In genomic region chr16:85084841-85085535, GRCh38 we compare ENCODE assay signal across 22 cellular contexts. TPM values are rescaled to one million over a fixed set of nuclear protein-coding genes. Genes with fewer than 3 reads are reported as not detected.
DNase-seq lines count a peak whose midpoint lies in the region; ATAC-seq, FAIRE-seq and TF ChIP-seq lines count a peak whose summit lies in the region.
"Had no signal": no experiment of that assay in that cellular context is flagged by ENCODE, and none has a peak within 500 bp of the region (broad histone marks: within the 10 kb centered on the region; RNA-seq: fewer than 3 reads in every experiment).

No MANE protein-coding gene starts in this region.

- DNase-seq in GM12891 (ENCODE audit: insufficient read length, low spot score) (no peak), NAMALWA (ENCODE audit: low spot score) (peak; percentile 40), choroid plexus epithelial cell (ENCODE audit: low read depth) (peak; percentile 57), neuronal stem cell (ENCODE audit: low spot score) (no peak), neural progenitor cell (ENCODE audit: low spot score) (no peak), HK-2 (ENCODE audit: unreplicated experiment) (no peak), Right ventricle myocardium inferior (ENCODE audit: missing footprints) (no peak)
- DNase-seq: CD8-positive, alpha-beta memory T cell; DMS53; Karpas-422; NCI-H1048; NCI-H1436; NCI-H187 treated with DMSO at 0.1 percent for 48 hours; NCI-H510A; NCI-H748 treated with DMSO at 0.1 percent for 48 hours had no signal

- H3K79me1 ChIP-seq in neuronal stem cell (ENCODE audit: low read depth, low read length), result peaks cover 2% of the 10 kb centered on the region

- peaks cover 2% of the 10 kb centered on the region for H3K36me3 Mint-ChIP-seq in neural progenitor cell

- TF ChIP-seq CTCF in choroid plexus epithelial cell (conservative IDR thresholded peaks at IDR 0.05; ENCODE audit: low read depth, low read length), result no peak
- TF ChIP-seq CTCF in neural progenitor cell (IDR thresholded peaks at IDR 0.05), result no peak

- H3K27ac Mint-ChIP-seq in neural progenitor cell, result no peak overlapping the region
- H3K27ac Mint-ChIP-seq: GM23338 had no signal

- no peaks in the 10 kb centered on the region for H3K79me2 ChIP-seq in neural progenitor cell (ENCODE audit: low read depth)

- peak overlapping the region; percentile 58 for H3K23ac ChIP-seq in neuronal stem cell (ENCODE audit: low read depth, low read length, poor library complexity)

- peak overlapping the region; percentile 81 for H3K18ac ChIP-seq in neuronal stem cell (ENCODE audit: low read length)

- H3K27me3 ChIP-seq in neuronal stem cell (ENCODE audit: control insufficient read depth in 3 of 3, insufficient read depth in 3 of 3, low read depth in 1 of 3, low read length in 3 of 3) (peaks cover 0 to 4% (median 0%) of the 10 kb centered on the region in 3 experiments), neural progenitor cell (peaks cover 29% of the 10 kb centered on the region)

- H3K4me1 ChIP-seq in neuronal stem cell (ENCODE audit: control insufficient read depth in 2 of 2, insufficient read depth in 1 of 2, low read depth in 1 of 2, low read length in 2 of 2) (peaks cover 35 to 48% of the 10 kb centered on the region in 2 donors), neural progenitor cell (peaks cover 43% of the 10 kb centered on the region)

- H3K9me3 ChIP-seq in neuronal stem cell (replicated peaks in 1 of 2; ENCODE audit: control insufficient read depth in 2 of 2, insufficient read depth in 1 of 2, low read depth in 1 of 2, low read length in 2 of 2) (no peaks in the 10 kb centered on the region), neural progenitor cell (ENCODE audit: low read depth) (no peaks in the 10 kb centered on the region)

- peak overlapping the region; percentile 92 for H3K14ac ChIP-seq in neuronal stem cell (ENCODE audit: low read length)

- no peak overlapping the region for H2BK12ac ChIP-seq in neuronal stem cell (ENCODE audit: low read length)

- H3K4me1 Mint-ChIP-seq in neural progenitor cell, result peaks cover 49% of the 10 kb centered on the region

- H2BK5ac ChIP-seq in neuronal stem cell (ENCODE audit: low read length), result no peak overlapping the region

- H4K8ac ChIP-seq in neuronal stem cell (ENCODE audit: low read depth, low read length), result no peak overlapping the region

- H2BK120ac ChIP-seq in neuronal stem cell (ENCODE audit: low read depth, low read length), result no peak overlapping the region

- H3K27ac ChIP-seq in neuronal stem cell (replicated peaks; ENCODE audit: low read length) (no peak overlapping the region), neural progenitor cell (no peak overlapping the region)

- peak; percentile 66 for FAIRE-seq in GM12891 (lab: Jason Lieb, UNC)
- FAIRE-seq: D721Med had no signal

- WGBS in neuronal stem cell (ENCODE audit: extremely low coverage in 2 of 2, insufficient read length in 2 of 2, insufficient replicate concordance in 1 of 2), 2 donors, result no CpG with 5 or more reads among the region's 16 CpGs

- peaks cover 42% of the 10 kb centered on the region for H3F3A ChIP-seq in neural progenitor cell (ENCODE audit: low read depth)

- no peak overlapping the region for H3K4me2 ChIP-seq in neuronal stem cell (ENCODE audit: insufficient read depth, low read length, poor library complexity, severe bottlenecking)
- H3K4me2 ChIP-seq in neural progenitor cell, result no peak overlapping the region
- H3K4me2 ChIP-seq: GM23338 had no signal

- TF ChIP-seq POLR2A in GM12891 (IDR thresholded peaks at IDR 0.05; ENCODE audit: low read depth, low read length), result no peak

- H3K36me3 ChIP-seq in neuronal stem cell (replicated peaks in 1 of 2; ENCODE audit: control insufficient read depth in 2 of 2, insufficient read depth in 2 of 2, low read length in 2 of 2), result no peaks in the 10 kb centered on the region
- H3K36me3 ChIP-seq in neural progenitor cell, result no peaks in the 10 kb centered on the region

- H3K4ac ChIP-seq in neuronal stem cell (ENCODE audit: low read length), result peak overlapping the region; percentile 68

- H3K4me3 ChIP-seq in choroid plexus epithelial cell (ENCODE audit: low read depth, low read length), result no peak overlapping the region
- no peak overlapping the region for H3K4me3 ChIP-seq in neuronal stem cell (ENCODE audit: low read length in 2 of 2)
- H3K4me3 ChIP-seq in neural progenitor cell, result no peak overlapping the region
- H3K4me3 ChIP-seq: GM23338 had no signal

- H3K9me3 Mint-ChIP-seq in neural progenitor cell, result no peaks in the 10 kb centered on the region
- H3K9me3 Mint-ChIP-seq: CD8-positive, alpha-beta memory T cell; GM23338 had no signal

- H3K4me3 Mint-ChIP-seq in neural progenitor cell, result no peak overlapping the region
- H3K4me3 Mint-ChIP-seq: CD8-positive, alpha-beta memory T cell; GM23338 had no signal

- H2AK5ac ChIP-seq in neuronal stem cell (ENCODE audit: low read depth, low read length), result peak overlapping the region; percentile 85

- ATAC-seq in GM19397 (IDR thresholded peaks at IDR 0.05; ENCODE audit: unreplicated experiment), result no peak
- no peak for ATAC-seq in Right ventricle myocardium inferior
- ATAC-seq: GM23338, HCT116, Panc1, SK-N-SH treated with all-trans-retinoic acid at 6 μM for 48 hours had no signal

- peak overlapping the region; percentile 13 for H3K9ac ChIP-seq in neuronal stem cell (ENCODE audit: low read depth, low read length, poor library complexity)
- H3K9ac ChIP-seq in neural progenitor cell, result no peak overlapping the region

- H3K27me3 Mint-ChIP-seq in neural progenitor cell (ENCODE audit: insufficient read depth, low read depth), result peaks cover 12% of the 10 kb centered on the region

- H2AFZ ChIP-seq in neuronal stem cell (ENCODE audit: low read length) (no peak overlapping the region), neural progenitor cell (replicated peaks) (no peak overlapping the region)
- H2AFZ ChIP-seq: GM23338 had no signal

- no peak overlapping the region for H4K91ac ChIP-seq in neuronal stem cell (ENCODE audit: low read depth, low read length, poor library complexity)

- H2BK15ac ChIP-seq in neuronal stem cell (ENCODE audit: low read length), result peak overlapping the region; percentile 39

- H4K20me1 ChIP-seq in neural progenitor cell (ENCODE audit: low read depth), result peaks cover 5% of the 10 kb centered on the region

- intact Hi-C loops in Right ventricle myocardium inferior (cut with DNase I), result loop anchor here (5.0 to 10.0 kb wide), 3 partner anchors 73 to 333 kb away; partner anchors contain the start of gene ZDHHC7

TF ChIP-seq in GM12891, 5 proteins besides CTCF, POLR2A, EP300 and RAD21:
- TF ChIP-seq SPI1 (IDR thresholded peaks at IDR 0.05; ENCODE audit: low read depth, low read length), result no peak
- no peak for TF ChIP-seq PAX5 (IDR thresholded peaks at IDR 0.05; ENCODE audit: insufficient read depth, low read length, severe bottlenecking)

RNA-seq across cellular contexts. Expression of gene CIBAR2, which starts 27.3 kb away (rescaled TPM):
- polyA plus RNA-seq in GM12891 (2012; ENCODE audit: low read depth, missing spikeins), result 0.21 TPM
- polyA plus RNA-seq in neuronal stem cell (2013, experiment 1 of 2), result 0.45 TPM
- polyA plus RNA-seq in neuronal stem cell (2013, experiment 2 of 2), result 0.51 TPM
- total RNA-seq in neural progenitor cell (ENCODE audit: low replicate concordance) (0.43 TPM in 1 of 2 replicates, not detected in the other), Right ventricle myocardium inferior (not detected)
- total RNA-seq: CD8-positive, alpha-beta memory T cell; GM23338; MCF 10A had no signal
- polyA plus RNA-seq: CD8-positive, alpha-beta memory T cell; GM23338 had no signal

RNA-seq across cellular contexts. Expression of gene KIAA0513, which starts 57.4 kb away (rescaled TPM):
- polyA plus RNA-seq in GM12891 (2012; ENCODE audit: low read depth, missing spikeins), result 7.1 TPM
- 4.4 TPM for polyA plus RNA-seq in neuronal stem cell (2013, experiment 1 of 2)
- polyA plus RNA-seq in neuronal stem cell (2013, experiment 2 of 2), result 5.5 TPM
- total RNA-seq in neural progenitor cell (ENCODE audit: low replicate concordance), result 6.1 and 9.0 TPM in 2 replicates
- 7.4 TPM for total RNA-seq in Right ventricle myocardium inferior

Comparison
In these comparisons a context has a peak if more than half of its experiments do, and no peak if none do; other contexts are left out.
1. DNase-seq: peak in NAMALWA (single experiment) and choroid plexus epithelial cell (single experiment); none in GM12891 (single experiment), neuronal stem cell (single experiment), neural progenitor cell (single experiment), HK-2 (single experiment) and Right ventricle myocardium inferior (single experiment).